ENCODE assay signal across 8 cellular contexts in genomic region chr4:81470456-81471327, GRCh38. TPM values are rescaled to one million over a fixed set of nuclear protein-coding genes. Genes with fewer than 3 reads are reported as not detected.
DNase-seq lines count a peak whose midpoint lies in the region; ATAC-seq and TF ChIP-seq lines count a peak whose summit lies in the region.

No MANE protein-coding gene starts in this region.

- H3K4me1 ChIP-seq in thymus (ENCODE audit: control insufficient read depth, insufficient read depth, low read length): peaks cover 8% of the 10 kb centered on the region

- H3K9me3 Mint-ChIP-seq in natural killer cell: no peaks in the 10 kb centered on the region

- H3K27ac ChIP-seq in thymus (ENCODE audit: low read depth): peak overlapping the region; percentile 85

- peak overlapping the region; percentile 82 to 98 for H3K27ac Mint-ChIP-seq in natural killer cell

- H3K4me1 Mint-ChIP-seq in natural killer cell: peaks cover 46 to 50% of the 10 kb centered on the region in 2 donors

- TF ChIP-seq CTCF in fibroblast of villous mesenchyme (IDR thresholded peaks at IDR 0.05; ENCODE audit: insufficient read depth, low read depth, low read length): no peak
- no peak for TF ChIP-seq CTCF in natural killer cell (IDR thresholded peaks at IDR 0.05)

- no peaks in the 10 kb centered on the region for H3K36me3 ChIP-seq in thymus (ENCODE audit: control insufficient read depth, insufficient read depth)

- ATAC-seq in natural killer cell (peak in 1 of 3 donors; percentile 3), HG03460 (IDR thresholded peaks at IDR 0.05; ENCODE audit: unreplicated experiment) (no peak), HG03439 (IDR thresholded peaks at IDR 0.05; ENCODE audit: unreplicated experiment) (no peak)

- no peaks in the 10 kb centered on the region for H3K27me3 ChIP-seq in thymus (ENCODE audit: control insufficient read depth, insufficient read depth)

- H3K27me3 Mint-ChIP-seq in natural killer cell (ENCODE audit: low read depth in 2 of 2): no peaks in the 10 kb centered on the region

- peak overlapping the region; percentile 97 for H3K4me3 Mint-ChIP-seq in natural killer cell

- no peaks in the 10 kb centered on the region for H3K36me3 Mint-ChIP-seq in natural killer cell

- H3K4me3 ChIP-seq in fibroblast of villous mesenchyme (ENCODE audit: low read depth, low read length): peak overlapping the region; percentile 65
- H3K4me3 ChIP-seq in thymus (ENCODE audit: low read length): peak overlapping the region; percentile 75

- no peaks in the 10 kb centered on the region for H3K9me3 ChIP-seq in thymus (ENCODE audit: control insufficient read depth)

- DNase-seq in Daoy (ENCODE audit: low read depth): peak; percentile 13
- peak; percentile 37 for DNase-seq in NCI-H2227 treated with DMSO at 0.1 percent for 48 hours (lab: John Stamatoyannopoulos, UW)
- peak; percentile 19 for DNase-seq in activated effector memory CD4-positive, alpha-beta T cell treated with Interleukin-2 at 50 U/mL for 16 hours
- DNase-seq in fibroblast of villous mesenchyme (ENCODE audit: low read depth): no peak
- DNase-seq in natural killer cell: peak; percentile 44

- intact Hi-C loops in natural killer cell (cut with micrococcal nuclease): loop anchor here (5.0 to 10.0 kb wide), 4 partner anchors 114 to 814 kb away; no protein-coding TSS in a partner anchor

- WGBS in thymus: under 1% methylated on average over 32 of the region's 32 CpGs

RNA-seq across cellular contexts. Expression of gene RASGEF1B, which starts 1.0 kb away (rescaled TPM):
- 0.68 and 1.1 TPM in 2 replicates for total RNA-seq in Daoy (2014; rRNA removed; shearing (Covaris generic))
- total RNA-seq in fibroblast of villous mesenchyme (0.32 TPM in 1 of 2 replicates, not detected in the other), natural killer cell (100 to 1,000 TPM in 1 of 3 donors, 10 to 100 TPM in 2; 42.9 to 106 (median 90.8) TPM)
- 19.9 TPM for polyA plus RNA-seq in thymus

Comparison
In these comparisons a context has a peak if more than half of its experiments do, and no peak if none do; other contexts are left out.
1. RNA of gene RASGEF1B, which starts 1.0 kb away (total RNA-seq): 42.9 to 106 TPM in natural killer cell; 0.68 to 1.1 TPM in Daoy and 0.32 TPM in fibroblast of villous mesenchyme; every median in the first group is over 10 times any median in the second.